18 cellular contexts compared by ENCODE assay signal in genomic region chr7:105355701-105356100, GRCh38. TPM values are rescaled to one million over a fixed set of nuclear protein-coding genes. Genes with fewer than 3 reads are reported as not detected.
DNase-seq lines count a peak whose midpoint lies in the region; ATAC-seq and TF ChIP-seq lines count a peak whose summit lies in the region.
"Had no signal": no experiment of that assay in that cellular context is flagged by ENCODE, and none has a peak within 500 bp of the region (broad histone marks: within the 10 kb centered on the region; RNA-seq: fewer than 3 reads in every experiment).

No MANE protein-coding gene starts in this region.

- H3K4me2 ChIP-seq in GM23338, result no peak overlapping the region

- no peak for DNase-seq in CD4-positive, CD25-positive, alpha-beta regulatory T cell
- DNase-seq in GM23338 (ENCODE audit: low spot score), result no peak
- DNase-seq in RPMI8226, result peak; percentile 30
- peak; percentile 71 for DNase-seq in naive B cell
- DNase-seq in NCI-H82 (lab: John Stamatoyannopoulos, UW), result no peak
- no peak for DNase-seq in SKM-1 (lab: John Stamatoyannopoulos, UW; ENCODE audit: unreplicated experiment)
- no peak for DNase-seq in NCI-H2081 (lab: John Stamatoyannopoulos, UW)
- DNase-seq in activated naive CD8-positive, alpha-beta T cell treated with anti-CD3 and anti-CD28 coated beads, Interleukin-2, amount 50 U/mL, for 24 hours, result no peak
- DNase-seq: AML-193, DMS53, GM23248, NCI-H1092 treated with DMSO at 0.1 percent for 48 hours, NCI-H187 treated with DMSO at 0.1 percent for 48 hours, NCI-H2171 treated with DMSO at 0.1 percent for 48 hours, NCI-H510A, OCI-M1 had no signal

- peaks cover 50 to 82% (median 55%) of the 10 kb centered on the region in 4 donors for H3K4me1 Mint-ChIP-seq in CD4-positive, CD25-positive, alpha-beta regulatory T cell
- H3K4me1 Mint-ChIP-seq in GM23338 (peaks cover 39% of the 10 kb centered on the region), naive B cell (peaks cover 56 to 93% (median 75%) of the 10 kb centered on the region in 3 donors)
- H3K4me1 Mint-ChIP-seq in activated naive CD8-positive, alpha-beta T cell treated with anti-CD3 and anti-CD28 coated beads, Interleukin-2, amount 50 U/mL, for 24 hours, result peaks cover 53% of the 10 kb centered on the region

- H3K4me1 ChIP-seq in CD4-positive, CD25-positive, alpha-beta regulatory T cell (ENCODE audit: control insufficient read depth, insufficient read depth, low read length, poor library complexity, severe bottlenecking), result peaks cover 57% of the 10 kb centered on the region
- H3K4me1 ChIP-seq in GM23338 (ENCODE audit: insufficient read depth), result peaks cover 20% of the 10 kb centered on the region

- peaks cover 0 to 1% (median 0%) of the 10 kb centered on the region in 7 donors for H3K9me3 Mint-ChIP-seq in CD4-positive, CD25-positive, alpha-beta regulatory T cell
- no peaks in the 10 kb centered on the region for H3K9me3 Mint-ChIP-seq in GM23338
- H3K9me3 Mint-ChIP-seq in naive B cell, result no peaks in the 10 kb centered on the region
- H3K9me3 Mint-ChIP-seq in activated naive CD8-positive, alpha-beta T cell treated with anti-CD3 and anti-CD28 coated beads, Interleukin-2, amount 50 U/mL, for 24 hours, result no peaks in the 10 kb centered on the region

- peaks cover 16% of the 10 kb centered on the region for H3K36me3 Mint-ChIP-seq in CD4-positive, CD25-positive, alpha-beta regulatory T cell
- H3K36me3 Mint-ChIP-seq in GM23338 (ENCODE audit: low read depth), result peaks cover 2% of the 10 kb centered on the region; the same call in 2 of the 3 replicates
- H3K36me3 Mint-ChIP-seq in naive B cell, result no peaks in the 10 kb centered on the region
- no peaks in the 10 kb centered on the region for H3K36me3 Mint-ChIP-seq in activated naive CD8-positive, alpha-beta T cell treated with anti-CD3 and anti-CD28 coated beads, Interleukin-2, amount 50 U/mL, for 24 hours (ENCODE audit: low read depth)

- TF ChIP-seq CTCF in GM23338 (conservative IDR thresholded peaks at IDR 0.05; ENCODE audit: low read depth in 2 of 2), result no peak

- H3K36me3 ChIP-seq in CD4-positive, CD25-positive, alpha-beta regulatory T cell (ENCODE audit: control insufficient read depth, insufficient read depth, low read length), result no peaks in the 10 kb centered on the region
- no peaks in the 10 kb centered on the region for H3K36me3 ChIP-seq in GM23338 (ENCODE audit: insufficient read depth)
- H3K36me3 ChIP-seq: SJCRH30 had no signal

- no peak overlapping the region for H3K27ac ChIP-seq in CD4-positive, CD25-positive, alpha-beta regulatory T cell (ENCODE audit: insufficient read depth, low read length, poor library complexity, severe bottlenecking)
- peak overlapping the region; percentile 50; the same call in 1 of the 2 replicates for H3K27ac ChIP-seq in GM23338 (ENCODE audit: low read depth)
- H3K27ac ChIP-seq: GM23248, RWPE1, SJCRH30 had no signal

- peak overlapping the region in 2 of 3 donors; percentile 93 to 94 for H3K27ac Mint-ChIP-seq in CD4-positive, CD25-positive, alpha-beta regulatory T cell
- no peak overlapping the region for H3K27ac Mint-ChIP-seq in GM23338
- H3K27ac Mint-ChIP-seq in naive B cell, result peak overlapping the region; percentile 85 to 98 (median 94)
- H3K27ac Mint-ChIP-seq in activated naive CD8-positive, alpha-beta T cell treated with anti-CD3 and anti-CD28 coated beads, Interleukin-2, amount 50 U/mL, for 24 hours, result no peak overlapping the region

- no peaks in the 10 kb centered on the region for H3K27me3 ChIP-seq in CD4-positive, CD25-positive, alpha-beta regulatory T cell (ENCODE audit: control insufficient read depth, insufficient read depth, low read length)
- no peaks in the 10 kb centered on the region for H3K27me3 ChIP-seq in GM23338 (ENCODE audit: insufficient read depth)
- H3K27me3 ChIP-seq: SJCRH30 had no signal

- no peak for ATAC-seq in CD4-positive, CD25-positive, alpha-beta regulatory T cell (ENCODE audit: low read depth in 2 of 2)
- no peak for ATAC-seq in GM23338
- peak; percentile 3 to 12 for ATAC-seq in naive B cell (ENCODE audit: low read depth in 2 of 2)
- no peak for ATAC-seq in activated naive CD8-positive, alpha-beta T cell treated with anti-CD3 and anti-CD28 coated beads, Interleukin-2, amount 50 U/mL, for 24 hours

- no peaks in the 10 kb centered on the region for H3K9me3 ChIP-seq in CD4-positive, CD25-positive, alpha-beta regulatory T cell (ENCODE audit: control insufficient read depth in 2 of 2, low read length in 2 of 2)
- H3K9me3 ChIP-seq: SJCRH30 had no signal

- H3K79me2 ChIP-seq in GM23338 (replicated peaks; ENCODE audit: insufficient read depth), result peaks cover 98% of the 10 kb centered on the region

- peaks cover 54% of the 10 kb centered on the region for H4K20me1 ChIP-seq in GM23338 (replicated peaks; ENCODE audit: insufficient read depth)

- no peaks in the 10 kb centered on the region for H3F3A ChIP-seq in GM23338 (replicated peaks; ENCODE audit: low read depth)

- no peaks in the 10 kb centered on the region for H3K27me3 Mint-ChIP-seq in CD4-positive, CD25-positive, alpha-beta regulatory T cell
- H3K27me3 Mint-ChIP-seq in GM23338 (ENCODE audit: insufficient read depth, low read depth, poor library complexity) (peaks cover 4% of the 10 kb centered on the region), naive B cell (no peaks in the 10 kb centered on the region)
- H3K27me3 Mint-ChIP-seq in activated naive CD8-positive, alpha-beta T cell treated with anti-CD3 and anti-CD28 coated beads, Interleukin-2, amount 50 U/mL, for 24 hours, result no peaks in the 10 kb centered on the region

- H3K9me2 ChIP-seq in GM23338 (ENCODE audit: insufficient read depth), result no peaks in the 10 kb centered on the region

- H2AFZ ChIP-seq in GM23338, result no peak overlapping the region
- H2AFZ ChIP-seq: GM23248 had no signal

- peak overlapping the region in 1 of 4 donors; percentile 64 for H3K4me3 Mint-ChIP-seq in CD4-positive, CD25-positive, alpha-beta regulatory T cell
- H3K4me3 Mint-ChIP-seq in GM23338, result no peak overlapping the region
- peak overlapping the region in 7 of 8 donors; percentile 3 to 83 (median 55) for H3K4me3 Mint-ChIP-seq in naive B cell
- H3K4me3 Mint-ChIP-seq in activated naive CD8-positive, alpha-beta T cell treated with anti-CD3 and anti-CD28 coated beads, Interleukin-2, amount 50 U/mL, for 24 hours, result no peak overlapping the region

- H3K4me3 ChIP-seq in CD4-positive, CD25-positive, alpha-beta regulatory T cell (ENCODE audit: low read depth, low read length), result no peak overlapping the region
- no peak overlapping the region for H3K4me3 ChIP-seq in GM23338
- H3K4me3 ChIP-seq: GM23248, SJCRH30 had no signal

TF ChIP-seq in GM23338, 12 proteins besides CTCF, POLR2A, EP300 and RAD21 (continues in another document):
- TF ChIP-seq CREB1 (CRISPR knock-in tag; IDR thresholded peaks at IDR 0.05; ENCODE audit: low read depth), result no peak
- no peak for TF ChIP-seq POLR2AphosphoS5 (IDR thresholded peaks at IDR 0.05; ENCODE audit: low read depth)
- TF ChIP-seq STAT1 (IDR thresholded peaks at IDR 0.05; ENCODE audit: unreplicated experiment), result no peak
- TF ChIP-seq EZH2 (IDR thresholded peaks at IDR 0.05; ENCODE audit: low read depth, unreplicated experiment), result no peak
- no peak for TF ChIP-seq EZH2phosphoT487 (IDR thresholded peaks at IDR 0.05; ENCODE audit: unreplicated experiment)
- TF ChIP-seq REST (IDR thresholded peaks at IDR 0.05; ENCODE audit: unreplicated experiment), result no peak
- no peak for TF ChIP-seq ZNF114 (CRISPR knock-in tag; IDR thresholded peaks at IDR 0.05)
- no peak for TF ChIP-seq ETS1 (IDR thresholded peaks at IDR 0.05)

RNA-seq across cellular contexts. Expression of gene SRPK2, which starts 33.0 kb away (rescaled TPM):
- 77.2 TPM for total RNA-seq in CD4-positive, CD25-positive, alpha-beta regulatory T cell
- polyA plus RNA-seq in CD4-positive, CD25-positive, alpha-beta regulatory T cell, result 10 to 100 TPM; 50.3 to 72.7 (median 59.8) TPM
- total RNA-seq in GM23338 (2014; rRNA removed; shearing (Covaris generic)), result 66.3 and 85.4 TPM in 2 replicates
- polyA plus RNA-seq in GM23338 (2016; fragmentation: Nextera tagmentation; extraction: Ambion mirVana), result 73.0 and 91.5 TPM in 2 replicates
- polyA plus RNA-seq in naive B cell (ENCODE audit: low read depth in 6 of 6), result 10 to 100 TPM; 50.6 to 65.5 (median 56.1) TPM

Comparison
In these comparisons a context has a peak if more than half of its experiments do, and no peak if none do; other contexts are left out.
1. ATAC-seq: peak in naive B cell (2 of 2); none in CD4-positive, CD25-positive, alpha-beta regulatory T cell (0 of 2), GM23338 (single experiment) and activated naive CD8-positive, alpha-beta T cell treated with anti-CD3 and anti-CD28 coated beads, Interleukin-2, amount 50 U/mL, for 24 hours (single experiment).
2. DNase-seq: peak in RPMI8226 (single experiment) and naive B cell (single experiment); none in CD4-positive, CD25-positive, alpha-beta regulatory T cell (0 of 3), GM23338 (single experiment), NCI-H82 (single experiment), SKM-1 (single experiment), NCI-H2081 (0 of 2) and activated naive CD8-positive, alpha-beta T cell treated with anti-CD3 and anti-CD28 coated beads, Interleukin-2, amount 50 U/mL, for 24 hours (single experiment).
3. H3K27ac Mint-ChIP-seq: peak in CD4-positive, CD25-positive, alpha-beta regulatory T cell (2 of 3) and naive B cell (6 of 6); none in GM23338 (single experiment) and activated naive CD8-positive, alpha-beta T cell treated with anti-CD3 and anti-CD28 coated beads, Interleukin-2, amount 50 U/mL, for 24 hours (single experiment).
4. H3K4me3 Mint-ChIP-seq: peak in naive B cell (7 of 8); none in GM23338 (single experiment) and activated naive CD8-positive, alpha-beta T cell treated with anti-CD3 and anti-CD28 coated beads, Interleukin-2, amount 50 U/mL, for 24 hours (single experiment).